ENCODE assay signal across 1 cellular context in the genomic region with DNA sequence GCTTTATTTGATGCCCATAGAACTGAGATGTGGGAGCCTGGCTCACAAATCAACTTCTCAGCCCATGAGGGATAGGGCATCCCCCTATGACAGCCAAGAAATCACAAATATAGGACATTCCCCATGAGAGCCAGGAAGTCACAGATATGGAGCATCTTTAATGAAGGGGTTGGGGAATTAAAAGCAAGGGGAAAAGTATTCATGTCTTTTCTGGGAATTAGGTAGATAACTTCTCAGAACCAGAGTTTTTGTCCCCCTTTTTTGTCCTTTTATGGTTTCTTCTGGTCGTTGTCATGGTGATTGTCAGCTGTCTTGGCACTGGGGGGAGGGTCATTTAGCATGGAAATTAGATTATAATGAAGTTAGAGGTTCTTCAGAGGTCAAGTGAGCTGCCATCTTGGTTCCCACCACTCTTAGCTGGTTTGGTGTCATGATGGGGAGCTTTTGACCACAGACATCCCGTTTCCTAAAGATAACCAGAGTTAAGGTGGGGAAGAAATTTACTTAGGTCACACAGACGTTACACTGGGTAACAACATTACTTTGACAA.
A peak's percentile ranks its signal among the peaks of the same experiment; 100 is the strongest.
TF ChIP-seq lines count a peak whose summit lies in the region.

No MANE protein-coding gene starts in this region.

TF ChIP-seq in K562, 482 proteins besides CTCF, POLR2A, EP300 and RAD21 (continued from another document and continues in another):
- TF ChIP-seq FOXP1 (CRISPR knock-in tag; IDR thresholded peaks at IDR 0.05) (no peak), NFIC (IDR thresholded peaks at IDR 0.05) (no peak), C11orf30 (IDR thresholded peaks at IDR 0.05; ENCODE audit: low read depth) (no peak), RBM39 (optimal IDR thresholded peaks at IDR 0.05; ENCODE audit: low read depth, low read length) (no peak), CHD2 (IDR thresholded peaks at IDR 0.05; ENCODE audit: low read depth, low read length) (no peak), RFX1 (IDR thresholded peaks at IDR 0.05) (peak; percentile 90), TSC22D4 (tag; IDR thresholded peaks at IDR 0.05) (no peak), ETV6 (IDR thresholded peaks at IDR 0.05; ENCODE audit: borderline replicate concordance in 1 of 2, low read depth in 2 of 2, low read length in 1 of 2) (no peak), ETV6 (CRISPR knock-in tag; IDR thresholded peaks at IDR 0.05; ENCODE audit: borderline replicate concordance) (no peak), ESRRA (IDR thresholded peaks at IDR 0.05; ENCODE audit: borderline replicate concordance, low read depth) (peak; percentile 69), SMARCB1 (IDR thresholded peaks at IDR 0.05; ENCODE audit: insufficient read length, low read depth) (no peak), CBFA2T3 (IDR thresholded peaks at IDR 0.05) (0 out of 2 replicates have a peak, but pooled peaks have one; percentile 12), ZNF780A (CRISPR knock-in tag; IDR thresholded peaks at IDR 0.05) (no peak), RBBP5 (IDR thresholded peaks at IDR 0.05; ENCODE audit: borderline replicate concordance, insufficient read depth, low read length, poor library complexity, severe bottlenecking) (no peak), ZFP1 (CRISPR knock-in tag; IDR thresholded peaks at IDR 0.05) (no peak), PCBP1 (IDR thresholded peaks at IDR 0.05; ENCODE audit: low read depth, low read length, poor library complexity, severe bottlenecking) (no peak), TCF3 (CRISPR knock-in tag; IDR thresholded peaks at IDR 0.05) (0 out of 2 replicates have a peak, but pooled peaks have one; percentile 17), NFE2 (IDR thresholded peaks at IDR 0.05; ENCODE audit: low read depth) (no peak), LCOR (CRISPR knock-in tag; IDR thresholded peaks at IDR 0.05) (no peak), THRAP3 (IDR thresholded peaks at IDR 0.05; ENCODE audit: borderline replicate concordance) (no peak), PHF8 (IDR thresholded peaks at IDR 0.05; ENCODE audit: borderline replicate concordance, low read length) (no peak), ATF7 (IDR thresholded peaks at IDR 0.05) (no peak; the same call in 1 of the 2 replicates), E2F3 (CRISPR knock-in tag; IDR thresholded peaks at IDR 0.05) (no peak), CBX3 (IDR thresholded peaks at IDR 0.05; ENCODE audit: borderline replicate concordance in 1 of 2, low read length in 2 of 2) (0 out of 3 replicates have a peak, but pooled peaks of 1 of the 2 experiments have one; percentile 25), MBD2 (IDR thresholded peaks at IDR 0.05; ENCODE audit: borderline replicate concordance, low read depth) (no peak), MECOM (CRISPR knock-in tag; IDR thresholded peaks at IDR 0.05) (no peak), ZNF639 (CRISPR knock-in tag; conservative IDR thresholded peaks at IDR 0.05 in 1 of 2, IDR thresholded peaks at IDR 0.05 in 1 of 2) (no peak), PRDM10 (IDR thresholded peaks at IDR 0.05; ENCODE audit: partially characterized antibody) (peak; percentile 95), BACH1 (tag; IDR thresholded peaks at IDR 0.05) (0 out of 2 replicates have a peak, but pooled peaks have one; percentile 52), MYBL2 (IDR thresholded peaks at IDR 0.05; ENCODE audit: low read depth) (no peak), MYBL2 (CRISPR knock-in tag; IDR thresholded peaks at IDR 0.05; ENCODE audit: borderline replicate concordance) (no peak), TRIM24 (IDR thresholded peaks at IDR 0.05) (peak in 1 of 2 experiments; percentile 52; a peak in 2 of 4 replicates), ZFX (CRISPR knock-in tag; IDR thresholded peaks at IDR 0.05) (no peak), HNRNPL (IDR thresholded peaks at IDR 0.05; ENCODE audit: low read depth, low read length) (no peak), DNMT1 (IDR thresholded peaks at IDR 0.05) (no peak), ZNF217 (CRISPR knock-in tag; IDR thresholded peaks at IDR 0.05) (no peak), NFRKB (IDR thresholded peaks at IDR 0.05; ENCODE audit: low read depth) (no peak), POLR2B (IDR thresholded peaks at IDR 0.05; ENCODE audit: low read depth, partially characterized antibody) (no peak), ZNF165 (CRISPR knock-in tag; IDR thresholded peaks at IDR 0.05; ENCODE audit: borderline replicate concordance) (no peak), ZNF436 (CRISPR knock-in tag; IDR thresholded peaks at IDR 0.05) (no peak), ZNF143 (CRISPR knock-in tag; IDR thresholded peaks at IDR 0.05) (no peak), SETDB1 (IDR thresholded peaks at IDR 0.05; ENCODE audit: low read length) (no peak), ZNF431 (CRISPR knock-in tag; IDR thresholded peaks at IDR 0.05) (no peak)
- TF ChIP-seq, protein P1, sequence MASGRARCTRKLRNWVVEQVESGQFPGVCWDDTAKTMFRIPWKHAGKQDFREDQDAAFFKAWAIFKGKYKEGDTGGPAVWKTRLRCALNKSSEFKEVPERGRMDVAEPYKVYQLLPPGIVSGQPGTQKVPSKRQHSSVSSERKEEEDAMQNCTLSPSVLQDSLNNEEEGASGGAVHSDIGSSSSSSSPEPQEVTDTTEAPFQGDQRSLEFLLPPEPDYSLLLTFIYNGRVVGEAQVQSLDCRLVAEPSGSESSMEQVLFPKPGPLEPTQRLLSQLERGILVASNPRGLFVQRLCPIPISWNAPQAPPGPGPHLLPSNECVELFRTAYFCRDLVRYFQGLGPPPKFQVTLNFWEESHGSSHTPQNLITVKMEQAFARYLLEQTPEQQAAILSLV (tag; IDR thresholded peaks at IDR 0.05): no peak
- TF ChIP-seq, protein P2, sequence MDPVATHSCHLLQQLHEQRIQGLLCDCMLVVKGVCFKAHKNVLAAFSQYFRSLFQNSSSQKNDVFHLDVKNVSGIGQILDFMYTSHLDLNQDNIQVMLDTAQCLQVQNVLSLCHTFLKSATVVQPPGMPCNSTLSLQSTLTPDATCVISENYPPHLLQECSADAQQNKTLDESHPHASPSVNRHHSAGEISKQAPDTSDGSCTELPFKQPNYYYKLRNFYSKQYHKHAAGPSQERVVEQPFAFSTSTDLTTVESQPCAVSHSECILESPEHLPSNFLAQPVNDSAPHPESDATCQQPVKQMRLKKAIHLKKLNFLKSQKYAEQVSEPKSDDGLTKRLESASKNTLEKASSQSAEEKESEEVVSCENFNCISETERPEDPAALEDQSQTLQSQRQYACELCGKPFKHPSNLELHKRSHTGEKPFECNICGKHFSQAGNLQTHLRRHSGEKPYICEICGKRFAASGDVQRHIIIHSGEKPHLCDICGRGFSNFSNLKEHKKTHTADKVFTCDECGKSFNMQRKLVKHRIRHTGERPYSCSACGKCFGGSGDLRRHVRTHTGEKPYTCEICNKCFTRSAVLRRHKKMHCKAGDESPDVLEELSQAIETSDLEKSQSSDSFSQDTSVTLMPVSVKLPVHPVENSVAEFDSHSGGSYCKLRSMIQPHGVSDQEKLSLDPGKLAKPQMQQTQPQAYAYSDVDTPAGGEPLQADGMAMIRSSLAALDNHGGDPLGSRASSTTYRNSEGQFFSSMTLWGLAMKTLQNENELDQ (CRISPR knock-in tag; IDR thresholded peaks at IDR 0.05; ENCODE audit: borderline replicate concordance): no peak
- TF ChIP-seq, protein P3, sequence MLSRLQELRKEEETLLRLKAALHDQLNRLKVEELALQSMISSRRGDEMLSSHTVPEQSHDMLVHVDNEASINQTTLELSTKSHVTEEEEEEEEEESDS (CRISPR knock-in tag; IDR thresholded peaks at IDR 0.05): no peak
- TF ChIP-seq, protein P4, sequence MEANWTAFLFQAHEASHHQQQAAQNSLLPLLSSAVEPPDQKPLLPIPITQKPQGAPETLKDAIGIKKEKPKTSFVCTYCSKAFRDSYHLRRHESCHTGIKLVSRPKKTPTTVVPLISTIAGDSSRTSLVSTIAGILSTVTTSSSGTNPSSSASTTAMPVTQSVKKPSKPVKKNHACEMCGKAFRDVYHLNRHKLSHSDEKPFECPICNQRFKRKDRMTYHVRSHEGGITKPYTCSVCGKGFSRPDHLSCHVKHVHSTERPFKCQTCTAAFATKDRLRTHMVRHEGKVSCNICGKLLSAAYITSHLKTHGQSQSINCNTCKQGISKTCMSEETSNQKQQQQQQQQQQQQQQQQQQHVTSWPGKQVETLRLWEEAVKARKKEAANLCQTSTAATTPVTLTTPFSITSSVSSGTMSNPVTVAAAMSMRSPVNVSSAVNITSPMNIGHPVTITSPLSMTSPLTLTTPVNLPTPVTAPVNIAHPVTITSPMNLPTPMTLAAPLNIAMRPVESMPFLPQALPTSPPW (CRISPR knock-in tag; IDR thresholded peaks at IDR 0.05): peak; percentile 21; the same call in 1 of the 2 replicates
- TF ChIP-seq, protein P5, sequence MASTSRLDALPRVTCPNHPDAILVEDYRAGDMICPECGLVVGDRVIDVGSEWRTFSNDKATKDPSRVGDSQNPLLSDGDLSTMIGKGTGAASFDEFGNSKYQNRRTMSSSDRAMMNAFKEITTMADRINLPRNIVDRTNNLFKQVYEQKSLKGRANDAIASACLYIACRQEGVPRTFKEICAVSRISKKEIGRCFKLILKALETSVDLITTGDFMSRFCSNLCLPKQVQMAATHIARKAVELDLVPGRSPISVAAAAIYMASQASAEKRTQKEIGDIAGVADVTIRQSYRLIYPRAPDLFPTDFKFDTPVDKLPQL (IDR thresholded peaks at IDR 0.05; ENCODE audit: extremely low read depth, insufficient read length): no peak
- TF ChIP-seq, protein P6, sequence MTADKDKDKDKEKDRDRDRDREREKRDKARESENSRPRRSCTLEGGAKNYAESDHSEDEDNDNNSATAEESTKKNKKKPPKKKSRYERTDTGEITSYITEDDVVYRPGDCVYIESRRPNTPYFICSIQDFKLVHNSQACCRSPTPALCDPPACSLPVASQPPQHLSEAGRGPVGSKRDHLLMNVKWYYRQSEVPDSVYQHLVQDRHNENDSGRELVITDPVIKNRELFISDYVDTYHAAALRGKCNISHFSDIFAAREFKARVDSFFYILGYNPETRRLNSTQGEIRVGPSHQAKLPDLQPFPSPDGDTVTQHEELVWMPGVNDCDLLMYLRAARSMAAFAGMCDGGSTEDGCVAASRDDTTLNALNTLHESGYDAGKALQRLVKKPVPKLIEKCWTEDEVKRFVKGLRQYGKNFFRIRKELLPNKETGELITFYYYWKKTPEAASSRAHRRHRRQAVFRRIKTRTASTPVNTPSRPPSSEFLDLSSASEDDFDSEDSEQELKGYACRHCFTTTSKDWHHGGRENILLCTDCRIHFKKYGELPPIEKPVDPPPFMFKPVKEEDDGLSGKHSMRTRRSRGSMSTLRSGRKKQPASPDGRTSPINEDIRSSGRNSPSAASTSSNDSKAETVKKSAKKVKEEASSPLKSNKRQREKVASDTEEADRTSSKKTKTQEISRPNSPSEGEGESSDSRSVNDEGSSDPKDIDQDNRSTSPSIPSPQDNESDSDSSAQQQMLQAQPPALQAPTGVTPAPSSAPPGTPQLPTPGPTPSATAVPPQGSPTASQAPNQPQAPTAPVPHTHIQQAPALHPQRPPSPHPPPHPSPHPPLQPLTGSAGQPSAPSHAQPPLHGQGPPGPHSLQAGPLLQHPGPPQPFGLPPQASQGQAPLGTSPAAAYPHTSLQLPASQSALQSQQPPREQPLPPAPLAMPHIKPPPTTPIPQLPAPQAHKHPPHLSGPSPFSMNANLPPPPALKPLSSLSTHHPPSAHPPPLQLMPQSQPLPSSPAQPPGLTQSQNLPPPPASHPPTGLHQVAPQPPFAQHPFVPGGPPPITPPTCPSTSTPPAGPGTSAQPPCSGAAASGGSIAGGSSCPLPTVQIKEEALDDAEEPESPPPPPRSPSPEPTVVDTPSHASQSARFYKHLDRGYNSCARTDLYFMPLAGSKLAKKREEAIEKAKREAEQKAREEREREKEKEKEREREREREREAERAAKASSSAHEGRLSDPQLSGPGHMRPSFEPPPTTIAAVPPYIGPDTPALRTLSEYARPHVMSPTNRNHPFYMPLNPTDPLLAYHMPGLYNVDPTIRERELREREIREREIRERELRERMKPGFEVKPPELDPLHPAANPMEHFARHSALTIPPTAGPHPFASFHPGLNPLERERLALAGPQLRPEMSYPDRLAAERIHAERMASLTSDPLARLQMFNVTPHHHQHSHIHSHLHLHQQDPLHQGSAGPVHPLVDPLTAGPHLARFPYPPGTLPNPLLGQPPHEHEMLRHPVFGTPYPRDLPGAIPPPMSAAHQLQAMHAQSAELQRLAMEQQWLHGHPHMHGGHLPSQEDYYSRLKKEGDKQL (CRISPR knock-in tag; IDR thresholded peaks at IDR 0.05; ENCODE audit: borderline replicate concordance): no peak
- TF ChIP-seq, protein P7, sequence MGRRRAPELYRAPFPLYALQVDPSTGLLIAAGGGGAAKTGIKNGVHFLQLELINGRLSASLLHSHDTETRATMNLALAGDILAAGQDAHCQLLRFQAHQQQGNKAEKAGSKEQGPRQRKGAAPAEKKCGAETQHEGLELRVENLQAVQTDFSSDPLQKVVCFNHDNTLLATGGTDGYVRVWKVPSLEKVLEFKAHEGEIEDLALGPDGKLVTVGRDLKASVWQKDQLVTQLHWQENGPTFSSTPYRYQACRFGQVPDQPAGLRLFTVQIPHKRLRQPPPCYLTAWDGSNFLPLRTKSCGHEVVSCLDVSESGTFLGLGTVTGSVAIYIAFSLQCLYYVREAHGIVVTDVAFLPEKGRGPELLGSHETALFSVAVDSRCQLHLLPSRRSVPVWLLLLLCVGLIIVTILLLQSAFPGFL (CRISPR knock-in tag; IDR thresholded peaks at IDR 0.05): no peak
